ENCODE assay signal across 8 cellular contexts in the genomic region with DNA sequence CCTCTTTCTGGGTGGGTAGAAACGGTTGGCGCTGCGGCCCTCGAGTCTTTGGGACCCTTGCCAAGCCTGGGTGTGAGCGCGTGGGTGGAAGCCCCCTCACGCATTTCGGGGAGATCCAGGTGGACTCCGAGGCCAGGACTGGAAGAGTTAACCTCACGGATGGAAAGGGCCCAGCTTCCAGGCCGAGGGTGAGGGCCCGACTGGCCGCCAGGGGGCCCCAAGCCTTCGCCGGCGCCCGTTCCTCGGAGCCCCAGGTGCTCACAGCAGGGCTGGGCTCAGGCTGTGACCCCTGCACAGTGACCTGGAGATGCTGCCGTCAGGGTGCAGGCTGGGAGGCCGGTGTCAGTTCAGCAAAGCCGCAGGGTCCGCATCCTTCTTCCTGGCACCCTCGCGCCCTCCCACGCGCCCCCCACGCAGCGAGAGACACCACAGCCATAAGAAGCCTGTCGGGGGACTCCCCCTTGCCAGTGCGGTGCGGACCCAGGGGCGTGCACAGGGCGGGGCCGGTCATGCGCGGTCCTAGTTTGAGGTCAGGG. TPM values are rescaled to one million over a fixed set of nuclear protein-coding genes. Genes with fewer than 3 reads are reported as not detected.
DNase-seq lines count a peak whose midpoint lies in the region; ATAC-seq, FAIRE-seq and TF ChIP-seq lines count a peak whose summit lies in the region.

No MANE protein-coding gene starts in this region.

- peak overlapping the region in 2 of 7 donors; percentile 23 to 30 for H3K27ac Mint-ChIP-seq in CD14-positive monocyte
- H3K27ac Mint-ChIP-seq in activated naive CD8-positive, alpha-beta T cell treated with anti-CD3 and anti-CD28 coated beads, Interleukin-2, amount 50 U/mL, for 24 hours, result peak overlapping the region; percentile 77

- H3K4me3 ChIP-seq in urinary bladder (ENCODE audit: low read depth, low read length), result peak overlapping the region; percentile 25

- peak overlapping the region; percentile 3 for H3K27ac ChIP-seq in urinary bladder (ENCODE audit: low read depth)

- H3K9me3 Mint-ChIP-seq in CD14-positive monocyte, result peaks cover 7 to 17% (median 14%) of the 10 kb centered on the region in 7 donors
- no peaks in the 10 kb centered on the region for H3K9me3 Mint-ChIP-seq in activated naive CD8-positive, alpha-beta T cell treated with anti-CD3 and anti-CD28 coated beads, Interleukin-2, amount 50 U/mL, for 24 hours

- H3K27me3 Mint-ChIP-seq in CD14-positive monocyte (ENCODE audit: low read depth in 3 of 3), result peaks cover 13 to 26% (median 19%) of the 10 kb centered on the region in 3 donors
- H3K27me3 Mint-ChIP-seq in activated naive CD8-positive, alpha-beta T cell treated with anti-CD3 and anti-CD28 coated beads, Interleukin-2, amount 50 U/mL, for 24 hours, result peaks cover 12% of the 10 kb centered on the region

- peak; percentile 93 for ATAC-seq in GM19463 (IDR thresholded peaks at IDR 0.05; ENCODE audit: unreplicated experiment)
- peak; percentile 98 for ATAC-seq in SK-N-SH treated with all-trans-retinoic acid at 6 μM for 48 hours
- ATAC-seq in activated naive CD8-positive, alpha-beta T cell treated with anti-CD3 and anti-CD28 coated beads, Interleukin-2, amount 50 U/mL, for 24 hours, result peak; percentile 95
- ATAC-seq in left cardiac atrium, result peak; percentile 92 to 93

- no peaks in the 10 kb centered on the region for H3K36me3 ChIP-seq in urinary bladder (ENCODE audit: insufficient read depth)

- peaks cover 4% of the 10 kb centered on the region for H3K4me1 Mint-ChIP-seq in CD14-positive monocyte
- peaks cover 7% of the 10 kb centered on the region for H3K4me1 Mint-ChIP-seq in activated naive CD8-positive, alpha-beta T cell treated with anti-CD3 and anti-CD28 coated beads, Interleukin-2, amount 50 U/mL, for 24 hours

- H3K4me1 ChIP-seq in urinary bladder (ENCODE audit: insufficient read depth), result no peaks in the 10 kb centered on the region

- no peaks in the 10 kb centered on the region for H3K36me3 Mint-ChIP-seq in CD14-positive monocyte
- H3K36me3 Mint-ChIP-seq in activated naive CD8-positive, alpha-beta T cell treated with anti-CD3 and anti-CD28 coated beads, Interleukin-2, amount 50 U/mL, for 24 hours (ENCODE audit: low read depth), result no peaks in the 10 kb centered on the region

- FAIRE-seq in HTR-8/SVneo (lab: Jason Lieb, UNC), result no peak

- peak; percentile 77 for DNase-seq in CD14-positive monocyte (ENCODE audit: low spot score)
- peak; percentile 53 for DNase-seq in HTR-8/SVneo (ENCODE audit: insufficient read length, low spot score)
- DNase-seq in activated naive CD8-positive, alpha-beta T cell treated with anti-CD3 and anti-CD28 coated beads, Interleukin-2, amount 50 U/mL, for 24 hours, result peak; percentile 90
- peak; percentile 78 for DNase-seq in left cardiac atrium
- peak; percentile 77 for DNase-seq in putamen (ENCODE audit: low spot score)

- 3% methylated on average over 36 of the region's 36 CpGs for WGBS in urinary bladder

- peak overlapping the region; percentile 69 to 74 for H3K4me3 Mint-ChIP-seq in CD14-positive monocyte
- H3K4me3 Mint-ChIP-seq in activated naive CD8-positive, alpha-beta T cell treated with anti-CD3 and anti-CD28 coated beads, Interleukin-2, amount 50 U/mL, for 24 hours, result peak overlapping the region; percentile 67

- peak; percentile 81 for TF ChIP-seq CTCF in CD14-positive monocyte (IDR thresholded peaks at IDR 0.05)

- intact Hi-C loops in CD14-positive monocyte (cut with micrococcal nuclease) (no loop called here), left cardiac atrium (cut with DNase I) (no loop called here)

TF ChIP-seq in SK-N-SH treated with all-trans-retinoic acid at 6 μM for 48 hours, 23 proteins besides CTCF, POLR2A, EP300 and RAD21:
- TF ChIP-seq, protein P1, sequence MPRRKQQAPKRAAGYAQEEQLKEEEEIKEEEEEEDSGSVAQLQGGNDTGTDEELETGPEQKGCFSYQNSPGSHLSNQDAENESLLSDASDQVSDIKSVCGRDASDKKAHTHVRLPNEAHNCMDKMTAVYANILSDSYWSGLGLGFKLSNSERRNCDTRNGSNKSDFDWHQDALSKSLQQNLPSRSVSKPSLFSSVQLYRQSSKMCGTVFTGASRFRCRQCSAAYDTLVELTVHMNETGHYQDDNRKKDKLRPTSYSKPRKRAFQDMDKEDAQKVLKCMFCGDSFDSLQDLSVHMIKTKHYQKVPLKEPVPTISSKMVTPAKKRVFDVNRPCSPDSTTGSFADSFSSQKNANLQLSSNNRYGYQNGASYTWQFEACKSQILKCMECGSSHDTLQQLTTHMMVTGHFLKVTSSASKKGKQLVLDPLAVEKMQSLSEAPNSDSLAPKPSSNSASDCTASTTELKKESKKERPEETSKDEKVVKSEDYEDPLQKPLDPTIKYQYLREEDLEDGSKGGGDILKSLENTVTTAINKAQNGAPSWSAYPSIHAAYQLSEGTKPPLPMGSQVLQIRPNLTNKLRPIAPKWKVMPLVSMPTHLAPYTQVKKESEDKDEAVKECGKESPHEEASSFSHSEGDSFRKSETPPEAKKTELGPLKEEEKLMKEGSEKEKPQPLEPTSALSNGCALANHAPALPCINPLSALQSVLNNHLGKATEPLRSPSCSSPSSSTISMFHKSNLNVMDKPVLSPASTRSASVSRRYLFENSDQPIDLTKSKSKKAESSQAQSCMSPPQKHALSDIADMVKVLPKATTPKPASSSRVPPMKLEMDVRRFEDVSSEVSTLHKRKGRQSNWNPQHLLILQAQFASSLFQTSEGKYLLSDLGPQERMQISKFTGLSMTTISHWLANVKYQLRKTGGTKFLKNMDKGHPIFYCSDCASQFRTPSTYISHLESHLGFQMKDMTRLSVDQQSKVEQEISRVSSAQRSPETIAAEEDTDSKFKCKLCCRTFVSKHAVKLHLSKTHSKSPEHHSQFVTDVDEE (CRISPR knock-in tag; IDR thresholded peaks at IDR 0.05), result 0 out of 2 replicates have a peak, but pooled peaks have one; percentile 17
- no peak for TF ChIP-seq OSR1 (CRISPR knock-in tag; IDR thresholded peaks at IDR 0.05)
TF ChIP-seq in SK-N-SH treated with all-trans-retinoic acid at 6 μM for 48 hours: peak in this region for 1.

RNA-seq across cellular contexts. Expression of a gene that starts 34.2 kb away (rescaled TPM):
- polyA plus RNA-seq in CD14-positive monocyte, result 1 to 10 TPM; 5.9 to 7.5 TPM
- 10 to 100 TPM; 10.5 to 14.1 TPM for total RNA-seq in left cardiac atrium
- total RNA-seq in urinary bladder, result 4.9 TPM
- 17.5 TPM for polyA plus RNA-seq in urinary bladder

RNA-seq across cellular contexts. Expression of a gene that starts 57.8 kb away (rescaled TPM):
- polyA plus RNA-seq in CD14-positive monocyte (not detected), urinary bladder (0.03 TPM)
- total RNA-seq in left cardiac atrium (under 1 TPM; 0.13 to 0.44 TPM), urinary bladder (0.05 TPM)

Comparison
In these comparisons a context has a peak if more than half of its experiments do, and no peak if none do; other contexts are left out.
1. Peak in every context shown above with its lines: DNase-seq, ATAC-seq, H3K4me3 ChIP-seq and H3K27ac ChIP-seq.